In genomic region chr17:67221062-67221998, GRCh38 we compare ENCODE assay signal across 8 cellular contexts. TPM values are rescaled to one million over a fixed set of nuclear protein-coding genes. Genes with fewer than 3 reads are reported as not detected.
DNase-seq lines count a peak whose midpoint lies in the region; ATAC-seq and TF ChIP-seq lines count a peak whose summit lies in the region.

No MANE protein-coding gene starts in this region.

- no peak overlapping the region for H3K27ac Mint-ChIP-seq in CD4-positive, alpha-beta T cell
- H3K27ac Mint-ChIP-seq in H9 (peak overlapping the region in 1 of 3 experiments; percentile 35; a peak in 2 of 7 replicates), endodermal cell (peak overlapping the region; percentile 23), natural killer cell (peak overlapping the region; percentile 37 to 80)

- peak; percentile 63 for TF ChIP-seq CTCF in CD4-positive, alpha-beta T cell (IDR thresholded peaks at IDR 0.05)
- TF ChIP-seq CTCF in H9 (conservative IDR thresholded peaks at IDR 0.05) (peak; percentile 69), RWPE1 (conservative IDR thresholded peaks at IDR 0.05; ENCODE audit: low read depth) (peak; percentile 76), endodermal cell (conservative IDR thresholded peaks at IDR 0.05) (peak; percentile 82), natural killer cell (IDR thresholded peaks at IDR 0.05) (no peak)

- no peak overlapping the region for H3K9ac ChIP-seq in H9 (ENCODE audit: extremely low read depth, insufficient read length, low read length)
- H3K9ac ChIP-seq in endodermal cell (ENCODE audit: extremely low read depth, low read length, poor library complexity, severe bottlenecking): no peak overlapping the region

- H2AK5ac ChIP-seq in H9 (ENCODE audit: insufficient read length, low read length): no peak overlapping the region

- H4K91ac ChIP-seq in H9 (ENCODE audit: insufficient read length, low read depth, low read length): no peak overlapping the region

- no peaks in the 10 kb centered on the region for H4K20me1 ChIP-seq in H9 (ENCODE audit: control insufficient read depth, insufficient read depth, insufficient read length)

- no peaks in the 10 kb centered on the region for H3K23me2 ChIP-seq in H9 (ENCODE audit: insufficient read length, low read depth, low read length, poor library complexity, severe bottlenecking)

- no peaks in the 10 kb centered on the region for H3K9me3 ChIP-seq in CD4-positive, alpha-beta T cell (ENCODE audit: control insufficient read depth, low read length)
- H3K9me3 ChIP-seq in H9 (ENCODE audit: control insufficient read depth, low read depth, low read length): no peaks in the 10 kb centered on the region
- no peaks in the 10 kb centered on the region for H3K9me3 ChIP-seq in endodermal cell (ENCODE audit: control insufficient read depth, low read length)

- no peak overlapping the region for H3K14ac ChIP-seq in H9 (ENCODE audit: insufficient read depth, low read length)

- peak; percentile 80 for ATAC-seq in CD4-positive, alpha-beta T cell (ENCODE audit: poor library complexity)
- peak; percentile 29 to 87 (median 68) for ATAC-seq in natural killer cell
- no peak for ATAC-seq in GM19351 (IDR thresholded peaks at IDR 0.05; ENCODE audit: unreplicated experiment)
- ATAC-seq in GM21390 (IDR thresholded peaks at IDR 0.05; ENCODE audit: unreplicated experiment): no peak

- H3K9me3 Mint-ChIP-seq in CD4-positive, alpha-beta T cell: no peaks in the 10 kb centered on the region
- H3K9me3 Mint-ChIP-seq in H9 (no peaks in the 10 kb centered on the region), endodermal cell (no peaks in the 10 kb centered on the region), natural killer cell (no peaks in the 10 kb centered on the region)

- no peak overlapping the region for H3K4me3 Mint-ChIP-seq in CD4-positive, alpha-beta T cell
- H3K4me3 Mint-ChIP-seq in H9 (no peak overlapping the region), endodermal cell (no peak overlapping the region), natural killer cell (peak overlapping the region; percentile 18)

- no peak overlapping the region for H3K27ac ChIP-seq in CD4-positive, alpha-beta T cell (ENCODE audit: low read depth, low read length)
- H3K27ac ChIP-seq in H9 (ENCODE audit: insufficient read length, low read depth, low read length): no peak overlapping the region
- no peak overlapping the region for H3K27ac ChIP-seq in RWPE1
- no peak overlapping the region for H3K27ac ChIP-seq in endodermal cell (ENCODE audit: low read depth, low read length)

- H3K36me3 Mint-ChIP-seq in CD4-positive, alpha-beta T cell (ENCODE audit: low read depth): peaks cover 47% of the 10 kb centered on the region
- H3K36me3 Mint-ChIP-seq in H9 (ENCODE audit: insufficient read depth in 1 of 3, low read depth in 3 of 3) (peaks cover 5 to 35% (median 19%) of the 10 kb centered on the region in 3 experiments; a peak in 6 of 7 replicates), endodermal cell (ENCODE audit: low read depth) (peaks cover 45% of the 10 kb centered on the region), natural killer cell (no peaks in the 10 kb centered on the region)

- no peaks in the 10 kb centered on the region for H3K27me3 ChIP-seq in CD4-positive, alpha-beta T cell (ENCODE audit: control insufficient read depth, insufficient read depth, low read length)
- H3K27me3 ChIP-seq in H9 (ENCODE audit: insufficient read depth, low read length): no peaks in the 10 kb centered on the region
- H3K27me3 ChIP-seq in endodermal cell (ENCODE audit: control insufficient read depth, insufficient read depth, low read length, poor library complexity, severe bottlenecking): no peaks in the 10 kb centered on the region

- H3K27me3 Mint-ChIP-seq in CD4-positive, alpha-beta T cell: no peaks in the 10 kb centered on the region
- H3K27me3 Mint-ChIP-seq in H9 (ENCODE audit: low read depth): no peaks in the 10 kb centered on the region
- no peaks in the 10 kb centered on the region for H3K27me3 Mint-ChIP-seq in endodermal cell (ENCODE audit: insufficient read depth)
- H3K27me3 Mint-ChIP-seq in natural killer cell (ENCODE audit: low read depth in 2 of 2): no peaks in the 10 kb centered on the region

- peaks cover 54% of the 10 kb centered on the region for H3K4me1 Mint-ChIP-seq in CD4-positive, alpha-beta T cell (ENCODE audit: low read depth)
- H3K4me1 Mint-ChIP-seq in H9: peaks cover 3 to 9% of the 10 kb centered on the region in 2 experiments
- H3K4me1 Mint-ChIP-seq in endodermal cell: peaks cover 15% of the 10 kb centered on the region
- peaks cover 68 to 72% of the 10 kb centered on the region in 2 donors for H3K4me1 Mint-ChIP-seq in natural killer cell

- H2BK5ac ChIP-seq in H9 (ENCODE audit: insufficient read length, low read length): no peak overlapping the region

- POLR2A ChIA-PET in CD4-positive, alpha-beta T cell (lab: Charles Lee): interaction anchor here (1.0 to 1.4 kb wide), 2 partner anchors 24 to 72 kb away, joined by 3 read pairs; partner anchors contain the start of gene HELZ
- POLR2A ChIA-PET in RWPE1 (lab: Yijun Ruan, JAX; ENCODE audit: low non-redundant PET): interaction anchor here (0.6 kb wide), 1 partner anchor 146 kb away, joined by 4 read pairs; no protein-coding TSS in a partner anchor

- no peaks in the 10 kb centered on the region; the same call in 1 of the 2 replicates for H3K79me2 ChIP-seq in H9 (ENCODE audit: insufficient read depth, low read length)

- H3K4me1 ChIP-seq in H9 (ENCODE audit: insufficient read depth, low read length) (no peaks in the 10 kb centered on the region; the same call in 1 of the 2 replicates), endodermal cell (ENCODE audit: control insufficient read depth, insufficient read depth, low read length) (peaks cover 7% of the 10 kb centered on the region)

- H2BK120ac ChIP-seq in H9 (ENCODE audit: low read depth, low read length, poor library complexity, severe bottlenecking): no peak overlapping the region

- no peak overlapping the region for H3T11ph ChIP-seq in H9 (ENCODE audit: low read length)

- no peak overlapping the region for H3K56ac ChIP-seq in H9 (ENCODE audit: insufficient read length, low read depth, low read length)

- peaks cover 54% of the 10 kb centered on the region for H3K36me3 ChIP-seq in endodermal cell (ENCODE audit: control insufficient read depth, insufficient read depth, low read length)

- intact Hi-C loops in CD4-positive, alpha-beta T cell (cut with DNase I, micrococcal nuclease): loop anchor here (1.0 kb wide), 1 partner anchor 72 kb away; no protein-coding TSS in a partner anchor
- intact Hi-C loops in natural killer cell (cut with micrococcal nuclease): no loop called here

- peaks cover 6% of the 10 kb centered on the region for H3K79me1 ChIP-seq in H9 (ENCODE audit: insufficient read depth, low read depth, low read length, poor library complexity, severe bottlenecking)

- H3K23ac ChIP-seq in H9 (ENCODE audit: insufficient read length, low read depth, low read length): no peak overlapping the region

- DNase-seq in CD4-positive, alpha-beta T cell: peak in 1 of 10 experiments; percentile 22
- DNase-seq in H9: no peak
- peak; percentile 41 for DNase-seq in RWPE1 (ENCODE audit: low spot score)
- DNase-seq in endodermal cell: peak; percentile 69
- DNase-seq in natural killer cell: no peak
- DNase-seq in OCI-M2 (lab: John Stamatoyannopoulos, UW; ENCODE audit: unreplicated experiment): no peak

- H2BK20ac ChIP-seq in H9 (ENCODE audit: low read depth, low read length, poor library complexity, severe bottlenecking): no peak overlapping the region

- H3K4me2 ChIP-seq in H9 (ENCODE audit: insufficient read depth, insufficient read length, low read length): no peak overlapping the region

- no peak overlapping the region for H3K4ac ChIP-seq in H9 (ENCODE audit: low read depth, low read length)

- H3K18ac ChIP-seq in H9 (ENCODE audit: insufficient read length, low read depth, low read length): no peak overlapping the region

- H4K8ac ChIP-seq in H9 (replicated peaks; ENCODE audit: insufficient read length, low read depth, low read length): no peak overlapping the region

- H2BK15ac ChIP-seq in H9 (ENCODE audit: low read depth, low read length): no peak overlapping the region

- no peak overlapping the region for H2BK12ac ChIP-seq in H9 (ENCODE audit: insufficient read length, low read depth, low read length)

- no CpG with 5 or more reads among the region's 5 CpGs for WGBS in H9 (ENCODE audit: extremely low coverage, insufficient read length, low lambda C conversion rate)
- WGBS in endodermal cell (ENCODE audit: insufficient coverage in 1 of 2, insufficient read length in 1 of 2), 2 experiments: 90 to 95% methylated on average over 3 to 5 of the region's 5 CpGs

- CTCF ChIA-PET in CD4-positive, alpha-beta T cell (lab: Charles Lee): interaction anchor here (0.8 to 2.8 kb wide), 8 partner anchors 11 to 73 kb away, joined by 3 to 19 read pairs (median 4); partner anchors contain the start of gene HELZ
- CTCF ChIA-PET in RWPE1 (lab: Yijun Ruan, JAX): interaction anchor here (0.6 to 1.5 kb wide), 4 partner anchors 22 to 117 kb away, joined by 3 to 5 read pairs (median 3); no protein-coding TSS in a partner anchor

- H4K5ac ChIP-seq in H9 (ENCODE audit: insufficient read length, low read depth, low read length): no peak overlapping the region

- H2AFZ ChIP-seq in H9 (ENCODE audit: low read length): no peak overlapping the region

- H3K4me3 ChIP-seq in endodermal cell (ENCODE audit: low read length): no peak overlapping the region

RNA-seq across cellular contexts. Expression of gene HELZ, which starts 23.7 kb away (rescaled TPM):
- total RNA-seq in CD4-positive, alpha-beta T cell: 100 to 1,000 TPM in 1 of 2 experiments, 10 to 100 TPM in 1; 94.8 to 107 TPM
- total RNA-seq in H9 (2021) (49.3 and 49.8 TPM in 2 replicates), endodermal cell (10 to 100 TPM; 51.4 to 74.7 TPM), natural killer cell (100 to 1,000 TPM; 274 to 355 (median 292) TPM)
- 12.3 TPM for polyA plus RNA-seq in endodermal cell (2013, experiment 1 of 2)
- 13.7 TPM for polyA plus RNA-seq in endodermal cell (2013, experiment 2 of 2)

Comparison
In these comparisons a context has a peak if more than half of its experiments do, and no peak if none do; other contexts are left out.
1. ATAC-seq: peak in CD4-positive, alpha-beta T cell (single experiment) and natural killer cell (3 of 3); none in GM19351 (single experiment) and GM21390 (single experiment).
2. DNase-seq: peak in RWPE1 (single experiment) and endodermal cell (single experiment); none in H9 (single experiment), natural killer cell (single experiment) and OCI-M2 (single experiment).